Comparison of ENCODE assay signal across 10 cellular contexts in genomic region chr19:13689050-13689449, GRCh38.
DNase-seq lines count a peak whose midpoint lies in the region; ATAC-seq and TF ChIP-seq lines count a peak whose summit lies in the region.
"Had no signal": no experiment of that assay in that cellular context is flagged by ENCODE, and none has a peak within 500 bp of the region (broad histone marks: within the 10 kb centered on the region; RNA-seq: fewer than 3 reads in every experiment).

No MANE protein-coding gene starts in this region.

- RAD21 ChIA-PET in HCT116 (lab: Charles Lee; ENCODE audit: low non-redundant PET in 1 of 2, low total read pairs in 2 of 2, uncharacterized antibody in 2 of 2, unreplicated experiment in 2 of 2), result no interaction called here

- TF ChIP-seq RAD21 in HCT116 (IDR thresholded peaks at IDR 0.05; ENCODE audit: low read depth), result no peak

- POLR2A ChIA-PET in HCT116 (lab: Charles Lee), result no interaction called here

- H3K36me3 ChIP-seq in HCT116 (ENCODE audit: control insufficient read depth in 1 of 2, insufficient read depth in 2 of 2, low read length in 2 of 2), result no peaks in the 10 kb centered on the region
- H3K36me3 ChIP-seq in iPS-18a (ENCODE audit: control insufficient read depth, low read depth, low read length), result no peaks in the 10 kb centered on the region
- H3K36me3 ChIP-seq: BLaER1 treated with 17β-estradiol and CSF1 and Interleukin-3, amounts not matched to agents 10 nM and 100 nM had no signal

- no peaks in the 10 kb centered on the region for H3K79me2 ChIP-seq in HCT116 (ENCODE audit: insufficient read depth, low read length)

- peak; percentile 38 for DNase-seq in NCI-H510A treated with DMSO at 0.1 percent for 48 hours (lab: John Stamatoyannopoulos, UW)
- DNase-seq in NCI-H510A (lab: John Stamatoyannopoulos, UW), result no peak
- DNase-seq in HCT116 (ENCODE audit: low read depth, low spot score), result peak; percentile 61
- no peak for DNase-seq in GM19238 (ENCODE audit: insufficient read length, low spot score)

- H3K27ac ChIP-seq in HCT116 (ENCODE audit: low read depth, low read length) (no peak overlapping the region), iPS-18a (ENCODE audit: low read length) (peak overlapping the region; percentile 10)
- H3K27ac ChIP-seq: BLaER1 treated with 17β-estradiol and CSF1 and Interleukin-3, amounts not matched to agents 10 nM and 100 nM had no signal

- H2AFZ ChIP-seq in HCT116 (ENCODE audit: low read depth, low read length, poor library complexity, severe bottlenecking), result peak overlapping the region; percentile 91

- no TSS peak for BruUV-seq in HCT116 (replicated peaks; lab: Mats Ljungman, UMichigan)

- intact Hi-C loops in HCT116 (cut with micrococcal nuclease), result no loop called here

- H3K9me2 ChIP-seq in HCT116 (ENCODE audit: insufficient read depth), result no peaks in the 10 kb centered on the region

- no peak for TF ChIP-seq POLR2A in HCT116 (IDR thresholded peaks at IDR 0.05; ENCODE audit: borderline replicate concordance, extremely low read depth, insufficient read depth, insufficient read length)

- ATAC-seq in HCT116 (peak; percentile 85), SK-N-SH treated with all-trans-retinoic acid at 6 μM for 48 hours (peak; percentile 52; the same call in 1 of the 3 replicates), GM21737 (IDR thresholded peaks at IDR 0.05; ENCODE audit: unreplicated experiment) (no peak), HG02885 (IDR thresholded peaks at IDR 0.05; ENCODE audit: poor library complexity, unreplicated experiment) (no peak)
- ATAC-seq: effector memory CD8-positive, alpha-beta T cell had no signal

- H3K9ac ChIP-seq in HCT116 (ENCODE audit: low read length) (no peak overlapping the region), iPS-18a (ENCODE audit: low read length) (no peak overlapping the region)
- H3K9ac ChIP-seq: BLaER1 treated with 17β-estradiol and CSF1 and Interleukin-3, amounts not matched to agents 10 nM and 100 nM had no signal

- H3K4me3 ChIP-seq in HCT116 (replicated peaks in 1 of 2; ENCODE audit: low read depth in 1 of 2, low read length in 2 of 2), result no peak overlapping the region
- H3K4me3 ChIP-seq in iPS-18a (ENCODE audit: low read length), result no peak overlapping the region
- H3K4me3 ChIP-seq: BLaER1 treated with 17β-estradiol and CSF1 and Interleukin-3, amounts not matched to agents 10 nM and 100 nM had no signal

- no peak for TF ChIP-seq CTCF in HCT116 (IDR thresholded peaks at IDR 0.05 in 2 of 3, conservative IDR thresholded peaks at IDR 0.05 in 1 of 3; ENCODE audit: borderline replicate concordance in 1 of 3, insufficient read depth in 1 of 3, low read depth in 2 of 3, low read length in 2 of 3)

- H3K4me2 ChIP-seq in HCT116 (ENCODE audit: low read length), result no peak overlapping the region
- H3K4me2 ChIP-seq: BLaER1 treated with 17β-estradiol and CSF1 and Interleukin-3, amounts not matched to agents 10 nM and 100 nM had no signal

- H3K4me1 ChIP-seq in HCT116 (ENCODE audit: control insufficient read depth in 1 of 2, insufficient read depth in 2 of 2, low read length in 2 of 2), result no peaks in the 10 kb centered on the region
- H3K4me1 ChIP-seq in iPS-18a (ENCODE audit: control insufficient read depth, low read depth, low read length), result no peaks in the 10 kb centered on the region

- CTCF ChIA-PET in HCT116 (lab: Charles Lee), result no interaction called here

- H3K9me3 ChIP-seq in HCT116 (ENCODE audit: control insufficient read depth in 1 of 2, insufficient read depth in 1 of 2, low read depth in 1 of 2, low read length in 2 of 2), result no peaks in the 10 kb centered on the region
- no peaks in the 10 kb centered on the region for H3K9me3 ChIP-seq in iPS-18a (ENCODE audit: control insufficient read depth, low read depth, low read length)
- H3K9me3 ChIP-seq: BLaER1 treated with 17β-estradiol and CSF1 and Interleukin-3, amounts not matched to agents 10 nM and 100 nM had no signal

- H3K27me3 ChIP-seq in HCT116 (ENCODE audit: insufficient read depth, low read length) (no peaks in the 10 kb centered on the region), iPS-18a (ENCODE audit: control insufficient read depth, insufficient read depth, low read length) (peaks cover 4% of the 10 kb centered on the region)
- H3K27me3 ChIP-seq: BLaER1 treated with 17β-estradiol and CSF1 and Interleukin-3, amounts not matched to agents 10 nM and 100 nM had no signal

- H4K20me1 ChIP-seq in HCT116 (ENCODE audit: insufficient read depth), result no peaks in the 10 kb centered on the region
- H4K20me1 ChIP-seq: BLaER1 treated with 17β-estradiol and CSF1 and Interleukin-3, amounts not matched to agents 10 nM and 100 nM had no signal

TF ChIP-seq in HCT116, 20 proteins besides CTCF, POLR2A, EP300 and RAD21:
- no peak for TF ChIP-seq EZH2 (IDR thresholded peaks at IDR 0.05)
- TF ChIP-seq SIN3A (IDR thresholded peaks at IDR 0.05; ENCODE audit: low read depth), result no peak
- peak; percentile 74 for TF ChIP-seq MAX (IDR thresholded peaks at IDR 0.05)

TF ChIP-seq in SK-N-SH treated with all-trans-retinoic acid at 6 μM for 48 hours, 23 proteins besides CTCF, POLR2A, EP300 and RAD21:
- no peak for TF ChIP-seq ZNF70 (CRISPR knock-in tag; IDR thresholded peaks at IDR 0.05)
- no peak for TF ChIP-seq ISL1 (CRISPR knock-in tag; IDR thresholded peaks at IDR 0.05)

Comparison
In these comparisons a context has a peak if more than half of its experiments do, and no peak if none do; other contexts are left out.
1. DNase-seq: peak in NCI-H510A treated with DMSO at 0.1 percent for 48 hours (single experiment) and HCT116 (single experiment); none in NCI-H510A (single experiment) and GM19238 (single experiment).
2. ATAC-seq: peak in HCT116 (single experiment) and SK-N-SH treated with all-trans-retinoic acid at 6 μM for 48 hours (single experiment); none in GM21737 (single experiment) and HG02885 (single experiment).